ENCODE assay signal across 10 cellular contexts in genomic region chr3:10205461-10206165, GRCh38. TPM values are rescaled to one million over a fixed set of nuclear protein-coding genes. Genes with fewer than 3 reads are reported as not detected.
DNase-seq lines count a peak whose midpoint lies in the region; ATAC-seq and TF ChIP-seq lines count a peak whose summit lies in the region.
"Had no signal": no experiment of that assay in that cellular context is flagged by ENCODE, and none has a peak within 500 bp of the region (broad histone marks: within the 10 kb centered on the region; RNA-seq: fewer than 3 reads in every experiment).

No MANE protein-coding gene starts in this region.

- no peaks in the 10 kb centered on the region for H3K27me3 Mint-ChIP-seq in Caco-2 (ENCODE audit: insufficient read depth, unreplicated experiment)

- H3K4me1 Mint-ChIP-seq in Caco-2 (ENCODE audit: low read depth, unreplicated experiment) = peaks cover 17% of the 10 kb centered on the region

- no peak overlapping the region for H3K4me3 Mint-ChIP-seq in Caco-2 (ENCODE audit: unreplicated experiment)

- no peak for TF ChIP-seq POLR2A in esophagus squamous epithelium (IDR thresholded peaks at IDR 0.05)

- no TSS peak for BruUV-seq in Caco-2 (replicated peaks; lab: Mats Ljungman, UMichigan)

- peak overlapping the region; percentile 48 to 81 (median 76) for H3K27ac ChIP-seq in esophagus squamous epithelium

- H3K27me3 ChIP-seq in Caco-2 (replicated peaks; ENCODE audit: control insufficient read depth, insufficient read depth, low read length) = no peaks in the 10 kb centered on the region
- no peaks in the 10 kb centered on the region for H3K27me3 ChIP-seq in esophagus squamous epithelium

- ATAC-seq in GM21825 (IDR thresholded peaks at IDR 0.05; ENCODE audit: unreplicated experiment) (no peak), GM19035 (IDR thresholded peaks at IDR 0.05; ENCODE audit: unreplicated experiment) (no peak)

- H3K27ac Mint-ChIP-seq in Caco-2 (ENCODE audit: unreplicated experiment) = peak overlapping the region; percentile 94

- peaks cover 56% of the 10 kb centered on the region for H3K4me1 ChIP-seq in Caco-2
- H3K4me1 ChIP-seq in esophagus squamous epithelium = peaks cover 21 to 49% (median 33%) of the 10 kb centered on the region in 3 donors

- H3K9me3 ChIP-seq in Caco-2 (no peaks in the 10 kb centered on the region), esophagus squamous epithelium (no peaks in the 10 kb centered on the region)

- H3K36me3 Mint-ChIP-seq in Caco-2 (ENCODE audit: insufficient read depth, unreplicated experiment) = peaks cover 21% of the 10 kb centered on the region

- DNase-seq in Caco-2 = no peak
- peak; percentile 93 for DNase-seq in RKO (ENCODE audit: low spot score)
- DNase-seq in esophagus squamous epithelium (lab: John Stamatoyannopoulos, UW) = no peak
- DNase-seq in pulmonary artery endothelial cell (ENCODE audit: low read depth, low spot score) = peak; percentile 66
- DNase-seq in COR-L47 (lab: John Stamatoyannopoulos, UW) = no peak
- DNase-seq in activated T-cell treated with anti-CD3 and anti-CD28 coated beads, Interleukin-2, amount 50 U/mL, for 1 hour = no peak
- DNase-seq: effector CD4-positive, alpha-beta T cell; stimulated activated CD4-positive, alpha-beta T cell treated with anti-CD3 and anti-CD28 coated beads, Interleukin-1b, Interleukin-23, amount 100 ng/mL, for 48 hours had no signal

- no peak for TF ChIP-seq CTCF in Caco-2 (IDR thresholded peaks at IDR 0.05; ENCODE audit: insufficient read depth in 1 of 2, low read depth in 1 of 2, low read length in 1 of 2, severe bottlenecking in 1 of 2, unreplicated experiment in 1 of 2)
- TF ChIP-seq CTCF in esophagus squamous epithelium (IDR thresholded peaks at IDR 0.05) = no peak

- WGBS in esophagus squamous epithelium, 2 donors = 60 to 64% methylated on average over 4 to 7 of the region's 7 CpGs

- H3K9me3 Mint-ChIP-seq in Caco-2 (ENCODE audit: unreplicated experiment) = no peaks in the 10 kb centered on the region

- H3K4me3 ChIP-seq in Caco-2 (ENCODE audit: low read depth, low read length) (no peak overlapping the region), esophagus squamous epithelium (no peak overlapping the region)

- CTCF ChIA-PET in Caco-2 (lab: Charles Lee) = interaction anchor here (0.6 kb wide), 1 partner anchor 42 kb away, joined by 4 read pairs; no protein-coding TSS in a partner anchor

- POLR2A ChIA-PET in Caco-2 (lab: Charles Lee) = no interaction called here

- no peaks in the 10 kb centered on the region; the same call in none of the 2 replicates for H3K36me3 ChIP-seq in Caco-2 (ENCODE audit: control insufficient read depth, insufficient read depth, low read length)
- H3K36me3 ChIP-seq in esophagus squamous epithelium = peaks cover 0 to 31% (median 0%) of the 10 kb centered on the region in 3 donors

- intact Hi-C loops in Caco-2 (cut with micrococcal nuclease; ENCODE audit: unreplicated experiment) (loop anchor here (2.0 kb wide), 1 partner anchor 41 kb away; the partner anchor contains the start of gene IRAK2), esophagus squamous epithelium (cut with DNase I) (no loop called here)

RNA-seq across cellular contexts. Expression of gene IRAK2, which starts 40.9 kb away (rescaled TPM):
- total RNA-seq in Caco-2 (2022) (3.8 and 4.2 TPM in 2 replicates), esophagus squamous epithelium (10 to 100 TPM in 2 of 4 donors, 1 to 10 TPM in 2; 4.4 to 23.3 (median 9.6) TPM), pulmonary artery endothelial cell (26.1 and 29.4 TPM in 2 replicates)

RNA-seq across cellular contexts. Expression of gene TATDN2, which starts 42.6 kb away (rescaled TPM):
- total RNA-seq in Caco-2 (2022) = 29.3 and 32.1 TPM in 2 replicates
- 10 to 100 TPM; 12.6 to 20.6 (median 17.1) TPM for total RNA-seq in esophagus squamous epithelium
- total RNA-seq in pulmonary artery endothelial cell = 13.5 and 15.3 TPM in 2 replicates

Comparison
In these comparisons a context has a peak if more than half of its experiments do, and no peak if none do; other contexts are left out.
1. DNase-seq: peak in RKO (single experiment) and pulmonary artery endothelial cell (single experiment); none in Caco-2 (0 of 2), esophagus squamous epithelium (single experiment), COR-L47 (single experiment) and activated T-cell treated with anti-CD3 and anti-CD28 coated beads, Interleukin-2, amount 50 U/mL, for 1 hour (single experiment).